5 cellular contexts compared by ENCODE assay signal in the genomic region with DNA sequence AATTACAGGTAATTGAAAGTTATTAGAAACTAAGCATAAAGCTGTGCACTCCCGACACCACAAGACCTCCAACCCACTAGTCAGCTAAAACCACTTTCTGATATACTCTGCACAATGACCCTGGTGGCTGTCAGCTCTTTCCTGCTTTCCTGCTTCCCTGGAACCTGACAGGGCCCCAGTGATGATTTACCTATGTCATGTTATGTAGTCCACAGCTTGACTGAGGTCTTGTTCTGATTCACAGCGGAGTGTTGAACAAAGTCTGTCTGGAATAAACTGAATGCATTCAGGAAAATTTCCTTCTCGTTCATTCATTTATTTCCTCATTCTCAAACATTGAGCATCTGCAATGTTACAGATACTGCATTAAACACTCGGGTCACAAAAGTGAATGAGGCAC.
A peak's percentile ranks its signal among the peaks of the same experiment; 100 is the strongest.
DNase-seq lines count a peak whose midpoint lies in the region; ATAC-seq, FAIRE-seq and TF ChIP-seq lines count a peak whose summit lies in the region.
"Not testable (repeated sequence)": the region's sequence is repeated elsewhere in the genome, so short reads cannot be mapped to it uniquely, and the experiment has no call there.

No MANE protein-coding gene starts in this region.

- H3K36me3 Mint-ChIP-seq in memory B cell, result not testable (repeated sequence)

- H3K4me3 Mint-ChIP-seq in memory B cell, result not testable (repeated sequence)

- 56% methylated on average over 4 of the region's 4 CpGs for WGBS in A549 (ENCODE audit: missing lambda C conversion rate)

- not testable (repeated sequence) for H3K9me3 ChIP-seq in A549, mucosa of descending colon

- not testable (repeated sequence) for TF ChIP-seq RAD21 in A549 (conservative IDR thresholded peaks at IDR 0.05 in 1 of 2, IDR thresholded peaks at IDR 0.05 in 1 of 2)

- not testable (repeated sequence) for TF ChIP-seq EP300 in A549 (IDR thresholded peaks at IDR 0.05)

- not testable (repeated sequence) for H3K9me3 Mint-ChIP-seq in memory B cell

- not testable (repeated sequence) for DNase-seq in A549 (ENCODE audit: low read depth in 1 of 2, low spot score in 1 of 2); GM19239 (ENCODE audit: insufficient read length, low spot score); left colon; memory B cell (ENCODE audit: low spot score in 2 of 2); mucosa of descending colon

- H3K27me3 Mint-ChIP-seq in memory B cell, result not testable (repeated sequence)

- not testable (repeated sequence) for ATAC-seq in A549; memory B cell (ENCODE audit: low read depth)
- ATAC-seq in left colon (peak; percentile 60), mucosa of descending colon (peak; percentile 71)

- not testable (repeated sequence) for TF ChIP-seq CTCF in A549 (IDR thresholded peaks at IDR 0.05); mucosa of descending colon (IDR thresholded peaks at IDR 0.05)

- H3K27ac ChIP-seq in A549, result not testable (repeated sequence)

- intact Hi-C loops in left colon (cut with DNase I, micrococcal nuclease); mucosa of descending colon (cut with DNase I, micrococcal nuclease): not testable (repeated sequence)

- TF ChIP-seq POLR2A in A549 (IDR thresholded peaks at IDR 0.05; ENCODE audit: low read length), result not testable (repeated sequence)

- not testable (repeated sequence) for H3K36me3 ChIP-seq in mucosa of descending colon (ENCODE audit: low read depth)

- H3K4me3 ChIP-seq in A549, mucosa of descending colon: not testable (repeated sequence)

- CTCF ChIA-PET in A549 (lab: Yijun Ruan, JAX), result not testable (repeated sequence)

- H3K4me2 ChIP-seq in A549, result not testable (repeated sequence)

- peak; percentile 63 for FAIRE-seq in A549 (lab: Jason Lieb, UNC)
- peak; percentile 40 for FAIRE-seq in GM19239 (lab: Jason Lieb, UNC)

- H3K4me1 Mint-ChIP-seq in memory B cell, result not testable (repeated sequence)

- H3K27ac Mint-ChIP-seq in memory B cell, result peak overlapping the region; percentile 67

- POLR2A ChIA-PET in A549 (lab: Yijun Ruan, JAX), result not testable (repeated sequence)

- not testable (repeated sequence) for H3K4me1 ChIP-seq in A549; mucosa of descending colon (ENCODE audit: low read depth)
